ENCODE assay signal across 18 cellular contexts in the genomic region with DNA sequence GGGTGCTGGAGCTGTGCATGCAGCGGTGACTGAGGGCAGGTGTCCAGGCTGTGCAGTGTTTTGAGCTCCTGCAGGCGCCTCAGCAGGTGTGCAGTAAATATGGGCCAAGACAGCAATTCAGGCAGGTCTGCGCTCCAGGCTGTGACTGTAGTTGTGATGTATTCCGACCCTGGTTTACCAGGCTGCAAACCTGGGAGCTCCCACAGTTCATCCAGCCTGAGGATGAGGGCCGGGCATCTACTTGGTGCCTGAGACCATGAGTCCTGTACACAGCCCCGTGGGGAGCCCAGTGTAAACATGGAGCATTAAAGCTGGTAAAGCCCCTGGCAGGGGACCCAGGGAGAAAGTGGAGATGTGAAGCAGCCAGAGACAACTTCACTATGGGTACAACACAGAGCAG.
A peak's percentile ranks its signal among the peaks of the same experiment; 100 is the strongest.
DNase-seq lines count a peak whose midpoint lies in the region; ATAC-seq and TF ChIP-seq lines count a peak whose summit lies in the region.
"Had no signal": no experiment of that assay in that cellular context is flagged by ENCODE, and none has a peak within 500 bp of the region (broad histone marks: within the 10 kb centered on the region; RNA-seq: fewer than 3 reads in every experiment).

No MANE protein-coding gene starts in this region.

- H3K27me3 ChIP-seq in endodermal cell (ENCODE audit: control insufficient read depth, insufficient read depth, low read length, poor library complexity, severe bottlenecking): no peaks in the 10 kb centered on the region
- H3K27me3 ChIP-seq: BLaER1 treated with 17β-estradiol and CSF1 and Interleukin-3, amounts not matched to agents 10 nM and 100 nM had no signal

- no peak for TF ChIP-seq CTCF in endodermal cell (conservative IDR thresholded peaks at IDR 0.05)
- TF ChIP-seq CTCF in mucosa of descending colon (IDR thresholded peaks at IDR 0.05): no peak

- no peak overlapping the region for H3K4me3 ChIP-seq in endodermal cell (ENCODE audit: low read length)
- no peak overlapping the region for H3K4me3 ChIP-seq in mucosa of descending colon
- H3K4me3 ChIP-seq: BLaER1 treated with 17β-estradiol and CSF1 and Interleukin-3, amounts not matched to agents 10 nM and 100 nM had no signal

- no peak overlapping the region for H3K4me3 Mint-ChIP-seq in endodermal cell
- H3K4me3 Mint-ChIP-seq in stimulated activated memory B cell treated with anti-CD40 and anti-IgM and Interleukin-4, amounts not matched to agents 10 μg/mL and 1 μg/mL and 100 μg/mL, for 72 hours: no peak overlapping the region
- H3K4me3 Mint-ChIP-seq: HFFc6 had no signal

- no peak overlapping the region for H3K27ac Mint-ChIP-seq in endodermal cell
- peak overlapping the region; percentile 81 for H3K27ac Mint-ChIP-seq in stimulated activated memory B cell treated with anti-CD40 and anti-IgM and Interleukin-4, amounts not matched to agents 10 μg/mL and 1 μg/mL and 100 μg/mL, for 72 hours
- H3K27ac Mint-ChIP-seq: HFFc6 had no signal

- peaks cover 3% of the 10 kb centered on the region for H3K4me1 Mint-ChIP-seq in endodermal cell
- H3K4me1 Mint-ChIP-seq in stimulated activated memory B cell treated with anti-CD40 and anti-IgM and Interleukin-4, amounts not matched to agents 10 μg/mL and 1 μg/mL and 100 μg/mL, for 72 hours: peaks cover 66% of the 10 kb centered on the region

- H3K9me3 ChIP-seq in endodermal cell (ENCODE audit: control insufficient read depth, low read length) (no peaks in the 10 kb centered on the region), mucosa of descending colon (no peaks in the 10 kb centered on the region)
- H3K9me3 ChIP-seq: BLaER1 treated with 17β-estradiol and CSF1 and Interleukin-3, amounts not matched to agents 10 nM and 100 nM; SK-N-SH had no signal

- H3K36me3 Mint-ChIP-seq in endodermal cell (ENCODE audit: low read depth): peaks cover 13% of the 10 kb centered on the region
- H3K36me3 Mint-ChIP-seq in stimulated activated memory B cell treated with anti-CD40 and anti-IgM and Interleukin-4, amounts not matched to agents 10 μg/mL and 1 μg/mL and 100 μg/mL, for 72 hours: peaks cover 95% of the 10 kb centered on the region

- H3K27me3 Mint-ChIP-seq in endodermal cell (ENCODE audit: insufficient read depth): no peaks in the 10 kb centered on the region
- no peaks in the 10 kb centered on the region for H3K27me3 Mint-ChIP-seq in stimulated activated memory B cell treated with anti-CD40 and anti-IgM and Interleukin-4, amounts not matched to agents 10 μg/mL and 1 μg/mL and 100 μg/mL, for 72 hours

- WGBS in endodermal cell (ENCODE audit: insufficient coverage in 1 of 2, insufficient read length in 1 of 2), 2 experiments: 94 to 100% methylated on average over 5 to 6 of the region's 6 CpGs

- peaks cover 17% of the 10 kb centered on the region for H3K36me3 ChIP-seq in endodermal cell (ENCODE audit: control insufficient read depth, insufficient read depth, low read length)
- no peaks in the 10 kb centered on the region for H3K36me3 ChIP-seq in mucosa of descending colon (ENCODE audit: low read depth)

- H3K9me3 Mint-ChIP-seq in endodermal cell: no peaks in the 10 kb centered on the region
- H3K9me3 Mint-ChIP-seq in stimulated activated memory B cell treated with anti-CD40 and anti-IgM and Interleukin-4, amounts not matched to agents 10 μg/mL and 1 μg/mL and 100 μg/mL, for 72 hours: no peaks in the 10 kb centered on the region
- H3K9me3 Mint-ChIP-seq: HFFc6 had no signal

- H3K4me1 ChIP-seq in endodermal cell (ENCODE audit: control insufficient read depth, insufficient read depth, low read length): no peaks in the 10 kb centered on the region
- H3K4me1 ChIP-seq in mucosa of descending colon (ENCODE audit: low read depth): no peaks in the 10 kb centered on the region

- no peak for ATAC-seq in stimulated activated memory B cell treated with anti-CD40 and anti-IgM and Interleukin-4, amounts not matched to agents 10 μg/mL and 1 μg/mL and 100 μg/mL, for 72 hours
- no peak for ATAC-seq in mucosa of descending colon

- DNase-seq in NCI-H748 (lab: John Stamatoyannopoulos, UW; ENCODE audit: unreplicated experiment) (peak; percentile 19), NCI-H748 treated with DMSO at 0.1 percent for 48 hours (lab: John Stamatoyannopoulos, UW) (no peak), NCI-H146 treated with DMSO at 0.1 percent for 48 hours (lab: John Stamatoyannopoulos, UW; ENCODE audit: unreplicated experiment) (peak; percentile 74), endodermal cell (no peak), NOMO-1 treated with DMSO at 0.1 percent for 48 hours (lab: John Stamatoyannopoulos, UW; ENCODE audit: unreplicated experiment) (no peak), HPDE6-E6E7 (ENCODE audit: extremely low spot score) (no peak), mucosa of descending colon (no peak)
- DNase-seq: 8988T, DMS53, HFFc6, KG1, NCI-H1092, NCI-H187 treated with DMSO at 0.1 percent for 48 hours, NCI-H2171, NCI-H510A had no signal

- no peak overlapping the region for H3K9ac ChIP-seq in endodermal cell (ENCODE audit: extremely low read depth, low read length, poor library complexity, severe bottlenecking)
- H3K9ac ChIP-seq: BLaER1 treated with 17β-estradiol and CSF1 and Interleukin-3, amounts not matched to agents 10 nM and 100 nM; SK-N-SH had no signal

- peak overlapping the region; percentile 79 for H3K27ac ChIP-seq in endodermal cell (ENCODE audit: low read depth, low read length)
- H3K27ac ChIP-seq: BLaER1 treated with 17β-estradiol and CSF1 and Interleukin-3, amounts not matched to agents 10 nM and 100 nM had no signal

- intact Hi-C loops in mucosa of descending colon (cut with DNase I, micrococcal nuclease): no loop called here

Comparison
In these comparisons a context has a peak if more than half of its experiments do, and no peak if none do; other contexts are left out.
1. DNase-seq: peak in NCI-H748 (single experiment) and NCI-H146 treated with DMSO at 0.1 percent for 48 hours (single experiment); none in NCI-H748 treated with DMSO at 0.1 percent for 48 hours (single experiment), endodermal cell (single experiment), NOMO-1 treated with DMSO at 0.1 percent for 48 hours (single experiment), HPDE6-E6E7 (single experiment) and mucosa of descending colon (0 of 3).